In the genomic region with DNA sequence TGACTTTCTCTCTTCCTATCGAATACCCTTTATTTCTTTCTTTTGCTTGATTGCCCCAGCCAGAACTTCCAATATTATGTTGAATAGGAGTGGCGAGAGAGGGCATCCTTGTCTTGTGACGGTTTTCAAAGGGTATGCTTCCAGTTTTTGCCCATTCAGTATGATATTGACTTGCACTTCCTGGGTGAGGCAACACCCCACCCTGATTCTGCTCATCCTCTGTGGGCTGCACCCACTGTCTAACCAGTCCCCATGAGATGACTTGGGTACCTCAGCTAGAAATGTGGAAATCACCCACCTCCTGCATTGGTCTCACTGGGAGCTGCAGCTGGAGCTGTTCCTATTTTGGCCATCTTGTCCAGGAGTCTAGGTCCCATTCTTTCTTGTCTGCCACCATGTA, we compare ENCODE assay signal across 17 cellular contexts. TPM values are rescaled to one million over a fixed set of nuclear protein-coding genes. Genes with fewer than 3 reads are reported as not detected.
DNase-seq lines count a peak whose midpoint lies in the region; ATAC-seq, FAIRE-seq and TF ChIP-seq lines count a peak whose summit lies in the region.
"Had no signal": no experiment of that assay in that cellular context is flagged by ENCODE, and none has a peak within 500 bp of the region (broad histone marks: within the 10 kb centered on the region; RNA-seq: fewer than 3 reads in every experiment).

No MANE protein-coding gene starts in this region.

- peaks cover 6% of the 10 kb centered on the region for H3K27me3 Mint-ChIP-seq in activated T-cell treated with anti-CD3 and anti-CD28 coated beads, Interleukin-2, amount 50 U/mL, for 72 hours (ENCODE audit: low read depth)

- 89% methylated on average over 3 of the region's 3 CpGs for WGBS in hepatocyte (ENCODE audit: low lambda C conversion rate, missing lambda C conversion rate)

- H3K9me2 ChIP-seq in PC-9 (ENCODE audit: insufficient read depth) = no peaks in the 10 kb centered on the region
- H3K9me2 ChIP-seq in hepatocyte (replicated peaks; ENCODE audit: insufficient read depth) = no peaks in the 10 kb centered on the region

- no peak for DNase-seq in activated T-cell treated with anti-CD3 and anti-CD28 coated beads, Interleukin-2, amount 50 U/mL, for 72 hours
- DNase-seq in activated T-cell treated with anti-CD3 and anti-CD28 coated beads, Interleukin-2, amount 50 U/mL, for 1 hour = no peak
- DNase-seq in PC-9 (no peak), hepatocyte (ENCODE audit: low spot score) (no peak), iPS-NIHi7 (ENCODE audit: extremely low spot score) (no peak), HTR-8/SVneo (ENCODE audit: insufficient read length, low spot score) (no peak)
- no peak for DNase-seq in stimulated activated naive CD8-positive, alpha-beta T cell treated with anti-CD3 and anti-CD28 coated beads, Interleukin-15, Interleukin-2, amounts not matched to agents 100 U/mL and 50 U/mL, for 24 hours
- DNase-seq: KBM-7; NCI-H1694 treated with DMSO at 0.1 percent for 48 hours; pancreas; SHP77; stimulated activated CD4-positive, alpha-beta T cell treated with anti-CD3 and anti-CD28 coated beads, Interleukin-15, amount 100 ng/mL, for 24 hours; uterus had no signal

- peak overlapping the region; percentile 70; the same call in 1 of the 2 replicates for H2AFZ ChIP-seq in PC-9
- H2AFZ ChIP-seq in hepatocyte = no peak overlapping the region

- H3K36me3 Mint-ChIP-seq in activated T-cell treated with anti-CD3 and anti-CD28 coated beads, Interleukin-2, amount 50 U/mL, for 72 hours (ENCODE audit: insufficient read depth in 2 of 2) = no peaks in the 10 kb centered on the region

- peaks cover 0 to 2% of the 10 kb centered on the region in 2 donors for H3K9me3 Mint-ChIP-seq in activated T-cell treated with anti-CD3 and anti-CD28 coated beads, Interleukin-2, amount 50 U/mL, for 72 hours

- no TSS peak for BruUV-seq in PC-9 (replicated peaks; lab: Mats Ljungman, UMichigan)

- no peak for ATAC-seq in activated T-cell treated with anti-CD3 and anti-CD28 coated beads, Interleukin-2, amount 50 U/mL, for 72 hours (replicated peaks in 1 of 2)
- ATAC-seq in stimulated activated naive CD8-positive, alpha-beta T cell treated with anti-CD3 and anti-CD28 coated beads, Interleukin-15, Interleukin-2, amounts not matched to agents 100 U/mL and 50 U/mL, for 24 hours = peak; percentile 28
- ATAC-seq in HG02610 (IDR thresholded peaks at IDR 0.05; ENCODE audit: unreplicated experiment) = no peak
- ATAC-seq: pancreas had no signal

- H3K9me3 ChIP-seq in PC-9 (ENCODE audit: insufficient read depth, low read depth) (no peaks in the 10 kb centered on the region), hepatocyte (ENCODE audit: low read depth) (no peaks in the 10 kb centered on the region)
- H3K9me3 ChIP-seq: pancreas, uterus had no signal

- H3K4me3 ChIP-seq in PC-9 = peak overlapping the region; percentile 54
- no peak overlapping the region for H3K4me3 ChIP-seq in hepatocyte
- H3K4me3 ChIP-seq: pancreas, uterus had no signal

- H3K27ac ChIP-seq in PC-9 (no peak overlapping the region), hepatocyte (no peak overlapping the region)
- H3K27ac ChIP-seq: pancreas, uterus had no signal

- no peaks in the 10 kb centered on the region for H3K4me1 Mint-ChIP-seq in activated T-cell treated with anti-CD3 and anti-CD28 coated beads, Interleukin-2, amount 50 U/mL, for 72 hours (ENCODE audit: low read depth)

- H3K27ac Mint-ChIP-seq in activated T-cell treated with anti-CD3 and anti-CD28 coated beads, Interleukin-2, amount 50 U/mL, for 72 hours = no peak overlapping the region

- H3K36me3 ChIP-seq in PC-9 (ENCODE audit: low read depth) = no peaks in the 10 kb centered on the region
- H3K36me3 ChIP-seq in hepatocyte (replicated peaks; ENCODE audit: insufficient read depth, low read depth) = no peaks in the 10 kb centered on the region
- H3K36me3 ChIP-seq: pancreas, uterus had no signal

- no peaks in the 10 kb centered on the region for H3F3A ChIP-seq in PC-9 (ENCODE audit: insufficient read depth, low read depth)

- no peaks in the 10 kb centered on the region for H3K4me1 ChIP-seq in PC-9 (replicated peaks; ENCODE audit: insufficient read depth)
- no peaks in the 10 kb centered on the region for H3K4me1 ChIP-seq in hepatocyte (ENCODE audit: insufficient read depth)
- H3K4me1 ChIP-seq: pancreas, uterus had no signal

- H4K20me1 ChIP-seq in PC-9 (ENCODE audit: insufficient read depth) = no peaks in the 10 kb centered on the region
- H4K20me1 ChIP-seq in hepatocyte (ENCODE audit: insufficient read depth, poor library complexity, severe bottlenecking) = no peaks in the 10 kb centered on the region

- H3K27me3 ChIP-seq in PC-9 (ENCODE audit: insufficient read depth, low read depth) = no peaks in the 10 kb centered on the region
- H3K27me3 ChIP-seq in hepatocyte = no peaks in the 10 kb centered on the region
- H3K27me3 ChIP-seq: pancreas, uterus had no signal

- POLR2A ChIA-PET in PC-9 (lab: Charles Lee; ENCODE audit: unreplicated experiment) = no interaction called here

- TF ChIP-seq CTCF in PC-9 (conservative IDR thresholded peaks at IDR 0.05) = no peak
- TF ChIP-seq CTCF in hepatocyte (IDR thresholded peaks at IDR 0.05; ENCODE audit: poor library complexity) = no peak

- no peaks in the 10 kb centered on the region for H3K79me2 ChIP-seq in PC-9 (ENCODE audit: low read depth)
- no peaks in the 10 kb centered on the region for H3K79me2 ChIP-seq in hepatocyte

- CTCF ChIA-PET in PC-9 (lab: Charles Lee) = no interaction called here

- H3K4me2 ChIP-seq in PC-9 = peak overlapping the region; percentile 70
- H3K4me2 ChIP-seq in hepatocyte = peak overlapping the region; percentile 62

- intact Hi-C loops in PC-9 (cut with micrococcal nuclease; ENCODE audit: unreplicated experiment) = no loop called here

- no peak for FAIRE-seq in HTR-8/SVneo (lab: Jason Lieb, UNC)
- FAIRE-seq: GM18507, pancreas had no signal

- H3K4me3 Mint-ChIP-seq in activated T-cell treated with anti-CD3 and anti-CD28 coated beads, Interleukin-2, amount 50 U/mL, for 72 hours = peak overlapping the region; percentile 15 to 66

RNA-seq across cellular contexts. Expression of a gene that starts 44.8 kb away (rescaled TPM):
- total RNA-seq in activated T-cell treated with anti-CD3 and anti-CD28 coated beads, Interleukin-2, amount 50 U/mL, for 72 hours = under 1 TPM in 1 of 2 donors, not detected in 1; 0.05 TPM
- total RNA-seq in PC-9 (2021) (0.58 and 0.63 TPM in 2 replicates), hepatocyte (0.88 and 0.97 TPM in 2 replicates)
- polyA plus RNA-seq in hepatocyte = 0.22 and 1.1 TPM in 2 replicates
- total RNA-seq: chondrocyte, lung microvascular endothelial cell had no signal
